ENCODE assay signal across 1 cellular context in genomic region chr9:3874472-3875370, GRCh38.
TF ChIP-seq lines count a peak whose summit lies in the region.

No MANE protein-coding gene starts in this region.

TF ChIP-seq in IMR-90, 13 proteins besides CTCF, POLR2A, EP300 and RAD21:
- TF ChIP-seq MAZ (IDR thresholded peaks at IDR 0.05; ENCODE audit: borderline replicate concordance, low read depth, low read length) = no peak
- TF ChIP-seq RFX5 (IDR thresholded peaks at IDR 0.05; ENCODE audit: low read depth, low read length) = no peak
- no peak for TF ChIP-seq FOS (IDR thresholded peaks at IDR 0.05; ENCODE audit: low read depth, low read length)
- no peak for TF ChIP-seq USF2 (IDR thresholded peaks at IDR 0.05; ENCODE audit: low read depth, low read length)
- TF ChIP-seq MXI1 (IDR thresholded peaks at IDR 0.05; ENCODE audit: borderline replicate concordance, low read depth, low read length) = no peak
- no peak for TF ChIP-seq ELK1 (IDR thresholded peaks at IDR 0.05; ENCODE audit: borderline replicate concordance, low read depth, low read length)
- TF ChIP-seq BHLHE40 (IDR thresholded peaks at IDR 0.05; ENCODE audit: low read depth, low read length) = no peak
- TF ChIP-seq RCOR1 (IDR thresholded peaks at IDR 0.05; ENCODE audit: insufficient replicate concordance, low read length) = no peak
- TF ChIP-seq CHD1 (IDR thresholded peaks at IDR 0.05; ENCODE audit: low read depth, low read length) = no peak
- TF ChIP-seq CEBPB (IDR thresholded peaks at IDR 0.05; ENCODE audit: low read depth, low read length) = no peak
- no peak for TF ChIP-seq MAFK (IDR thresholded peaks at IDR 0.05; ENCODE audit: low read depth, low read length)
- no peak for TF ChIP-seq SMC3 (IDR thresholded peaks at IDR 0.05; ENCODE audit: low read depth, low read length)
- no peak for TF ChIP-seq NFE2L2 (IDR thresholded peaks at IDR 0.05; ENCODE audit: low read depth, low read length)
